1 cellular context compared by ENCODE assay signal in the genomic region with DNA sequence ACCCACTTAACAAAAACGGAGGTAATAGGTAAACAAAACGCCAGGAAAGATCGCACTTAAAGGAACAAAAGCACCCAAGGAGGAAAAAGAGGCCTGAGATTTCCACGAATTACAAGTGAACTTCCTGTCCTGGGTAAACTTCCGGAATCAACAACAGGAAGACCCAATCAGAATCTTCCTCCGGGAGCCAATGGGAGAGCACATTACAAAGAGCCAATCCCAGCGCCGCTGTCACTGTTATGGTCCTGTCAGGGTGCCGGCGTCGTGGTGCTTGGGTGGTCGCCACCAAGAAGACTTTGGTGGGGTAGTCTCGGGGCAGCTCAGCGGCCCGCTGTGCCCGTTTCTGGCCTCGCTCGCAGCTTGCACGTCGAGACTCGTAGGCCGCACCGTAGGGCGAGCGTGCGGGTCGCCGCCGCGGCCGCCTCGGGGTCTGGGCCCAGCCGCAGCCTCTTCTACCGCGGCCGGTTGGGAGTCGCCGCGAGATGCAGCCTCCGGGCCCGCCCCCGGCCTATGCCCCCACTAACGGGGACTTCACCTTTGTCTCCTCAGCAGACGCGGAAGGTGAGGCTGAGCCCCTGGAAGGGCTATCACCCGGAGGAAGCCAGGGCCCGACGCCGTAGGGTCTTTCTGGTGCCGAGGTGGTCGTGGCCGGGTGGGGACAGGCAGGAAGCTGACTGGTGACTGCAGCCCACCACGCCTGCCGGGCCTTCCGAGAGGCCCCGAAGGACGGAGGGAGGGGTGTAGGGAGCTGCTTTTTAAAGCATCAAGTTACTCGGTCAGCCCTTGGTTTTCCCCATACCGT.
TF ChIP-seq lines count a peak whose summit lies in the region.

TSS of gene YIPF4 (plus strand) at position 231 of the 802 bp plus-strand sequence. CDS start at position 483, 252 bp downstream.

TF ChIP-seq in HepG2, 621 proteins besides CTCF, POLR2A, EP300 and RAD21 (continued from another document and continues in another):
- TF ChIP-seq ZNF512 (CRISPR knock-in tag; IDR thresholded peaks at IDR 0.05): peak; percentile 47; the same call in 1 of the 2 replicates
- TF ChIP-seq TBX3 (IDR thresholded peaks at IDR 0.05; ENCODE audit: borderline replicate concordance): peak; percentile 74; the same call in 1 of the 2 replicates
- TF ChIP-seq, protein P1, sequence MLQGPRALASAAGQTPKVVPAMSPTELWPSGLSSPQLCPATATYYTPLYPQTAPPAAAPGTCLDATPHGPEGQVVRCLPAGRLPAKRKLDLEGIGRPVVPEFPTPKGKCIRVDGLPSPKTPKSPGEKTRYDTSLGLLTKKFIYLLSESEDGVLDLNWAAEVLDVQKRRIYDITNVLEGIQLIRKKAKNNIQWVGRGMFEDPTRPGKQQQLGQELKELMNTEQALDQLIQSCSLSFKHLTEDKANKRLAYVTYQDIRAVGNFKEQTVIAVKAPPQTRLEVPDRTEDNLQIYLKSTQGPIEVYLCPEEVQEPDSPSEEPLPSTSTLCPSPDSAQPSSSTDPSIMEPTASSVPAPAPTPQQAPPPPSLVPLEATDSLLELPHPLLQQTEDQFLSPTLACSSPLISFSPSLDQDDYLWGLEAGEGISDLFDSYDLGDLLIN (CRISPR knock-in tag; IDR thresholded peaks at IDR 0.05; ENCODE audit: borderline replicate concordance): peak; percentile 21; the same call in 1 of the 2 replicates
- 0 out of 2 replicates have a peak, but pooled peaks have one; percentile 41 for TF ChIP-seq FLYWCH1 (CRISPR knock-in tag; IDR thresholded peaks at IDR 0.05)
- TF ChIP-seq ZFP82 (CRISPR knock-in tag; IDR thresholded peaks at IDR 0.05; ENCODE audit: borderline replicate concordance): peak; percentile 78; the same call in 1 of the 2 replicates
- no peak for TF ChIP-seq CBX2 (IDR thresholded peaks at IDR 0.05; ENCODE audit: low read depth, low read length)
- TF ChIP-seq CBX2 (CRISPR knock-in tag; IDR thresholded peaks at IDR 0.05; ENCODE audit: low read depth): no peak
- TF ChIP-seq JDP2 (CRISPR knock-in tag; IDR thresholded peaks at IDR 0.05; ENCODE audit: borderline replicate concordance): no peak
- peak; percentile 86 for TF ChIP-seq THAP11 (CRISPR knock-in tag; IDR thresholded peaks at IDR 0.05)
- no peak for TF ChIP-seq U2AF2 (IDR thresholded peaks at IDR 0.05; ENCODE audit: low read depth, low read length)
- TF ChIP-seq MAFG (CRISPR knock-in tag; IDR thresholded peaks at IDR 0.05): no peak
- peak; percentile 40; the same call in 1 of the 2 replicates for TF ChIP-seq FOSL2 (CRISPR knock-in tag; IDR thresholded peaks at IDR 0.05)
- TF ChIP-seq ZNF672 (CRISPR knock-in tag; IDR thresholded peaks at IDR 0.05): no peak
- no peak; the same call in none of the 2 replicates for TF ChIP-seq ATF7-NPFF (CRISPR knock-in tag; IDR thresholded peaks at IDR 0.05; ENCODE audit: low read depth)
- TF ChIP-seq, protein P2, sequence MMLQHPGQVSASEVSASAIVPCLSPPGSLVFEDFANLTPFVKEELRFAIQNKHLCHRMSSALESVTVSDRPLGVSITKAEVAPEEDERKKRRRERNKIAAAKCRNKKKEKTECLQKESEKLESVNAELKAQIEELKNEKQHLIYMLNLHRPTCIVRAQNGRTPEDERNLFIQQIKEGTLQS (CRISPR knock-in tag; IDR thresholded peaks at IDR 0.05): no peak; the same call in 1 of the 2 replicates
- 0 out of 2 replicates have a peak, but pooled peaks have one; percentile 49 for TF ChIP-seq ZNF33A (CRISPR knock-in tag; IDR thresholded peaks at IDR 0.05; ENCODE audit: borderline replicate concordance)
- TF ChIP-seq ZSCAN30 (CRISPR knock-in tag; IDR thresholded peaks at IDR 0.05): peak; percentile 67; the same call in 1 of the 2 replicates
- peak; percentile 93 for TF ChIP-seq RFXANK (CRISPR knock-in tag; IDR thresholded peaks at IDR 0.05)
- no peak for TF ChIP-seq MED8 (CRISPR knock-in tag; IDR thresholded peaks at IDR 0.05; ENCODE audit: insufficient replicate concordance)
- TF ChIP-seq, protein P3, sequence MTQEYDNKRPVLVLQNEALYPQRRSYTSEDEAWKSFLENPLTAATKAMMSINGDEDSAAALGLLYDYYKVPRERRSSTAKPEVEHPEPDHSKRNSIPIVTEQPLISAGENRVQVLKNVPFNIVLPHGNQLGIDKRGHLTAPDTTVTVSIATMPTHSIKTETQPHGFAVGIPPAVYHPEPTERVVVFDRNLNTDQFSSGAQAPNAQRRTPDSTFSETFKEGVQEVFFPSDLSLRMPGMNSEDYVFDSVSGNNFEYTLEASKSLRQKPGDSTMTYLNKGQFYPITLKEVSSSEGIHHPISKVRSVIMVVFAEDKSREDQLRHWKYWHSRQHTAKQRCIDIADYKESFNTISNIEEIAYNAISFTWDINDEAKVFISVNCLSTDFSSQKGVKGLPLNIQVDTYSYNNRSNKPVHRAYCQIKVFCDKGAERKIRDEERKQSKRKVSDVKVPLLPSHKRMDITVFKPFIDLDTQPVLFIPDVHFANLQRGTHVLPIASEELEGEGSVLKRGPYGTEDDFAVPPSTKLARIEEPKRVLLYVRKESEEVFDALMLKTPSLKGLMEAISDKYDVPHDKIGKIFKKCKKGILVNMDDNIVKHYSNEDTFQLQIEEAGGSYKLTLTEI (CRISPR knock-in tag; conservative IDR thresholded peaks at IDR 0.05): no peak
- TF ChIP-seq ZBTB1 (CRISPR knock-in tag; IDR thresholded peaks at IDR 0.05; ENCODE audit: borderline replicate concordance): no peak
- TF ChIP-seq, protein P4, sequence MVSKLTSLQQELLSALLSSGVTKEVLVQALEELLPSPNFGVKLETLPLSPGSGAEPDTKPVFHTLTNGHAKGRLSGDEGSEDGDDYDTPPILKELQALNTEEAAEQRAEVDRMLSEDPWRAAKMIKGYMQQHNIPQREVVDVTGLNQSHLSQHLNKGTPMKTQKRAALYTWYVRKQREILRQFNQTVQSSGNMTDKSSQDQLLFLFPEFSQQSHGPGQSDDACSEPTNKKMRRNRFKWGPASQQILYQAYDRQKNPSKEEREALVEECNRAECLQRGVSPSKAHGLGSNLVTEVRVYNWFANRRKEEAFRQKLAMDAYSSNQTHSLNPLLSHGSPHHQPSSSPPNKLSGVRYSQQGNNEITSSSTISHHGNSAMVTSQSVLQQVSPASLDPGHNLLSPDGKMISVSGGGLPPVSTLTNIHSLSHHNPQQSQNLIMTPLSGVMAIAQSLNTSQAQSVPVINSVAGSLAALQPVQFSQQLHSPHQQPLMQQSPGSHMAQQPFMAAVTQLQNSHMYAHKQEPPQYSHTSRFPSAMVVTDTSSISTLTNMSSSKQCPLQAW (CRISPR knock-in tag; IDR thresholded peaks at IDR 0.05): no peak
- TF ChIP-seq SIX1 (CRISPR knock-in tag; IDR thresholded peaks at IDR 0.05; ENCODE audit: borderline replicate concordance): no peak
- 0 out of 2 replicates have a peak, but pooled peaks have one; percentile 13 for TF ChIP-seq BHLHE40 (IDR thresholded peaks at IDR 0.05; ENCODE audit: low read length)
- TF ChIP-seq, protein P5, sequence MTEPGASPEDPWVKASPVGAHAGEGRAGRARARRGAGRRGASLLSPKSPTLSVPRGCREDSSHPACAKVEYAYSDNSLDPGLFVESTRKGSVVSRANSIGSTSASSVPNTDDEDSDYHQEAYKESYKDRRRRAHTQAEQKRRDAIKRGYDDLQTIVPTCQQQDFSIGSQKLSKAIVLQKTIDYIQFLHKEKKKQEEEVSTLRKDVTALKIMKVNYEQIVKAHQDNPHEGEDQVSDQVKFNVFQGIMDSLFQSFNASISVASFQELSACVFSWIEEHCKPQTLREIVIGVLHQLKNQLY (CRISPR knock-in tag; IDR thresholded peaks at IDR 0.05): 0 out of 2 replicates have a peak, but pooled peaks have one; percentile 7
- TF ChIP-seq ZNF446 (CRISPR knock-in tag; IDR thresholded peaks at IDR 0.05): peak; percentile 76
- TF ChIP-seq TBL1XR1 (IDR thresholded peaks at IDR 0.05; ENCODE audit: borderline replicate concordance, low read length, partially characterized antibody): peak; percentile 45
- TF ChIP-seq ZNF777 (CRISPR knock-in tag; IDR thresholded peaks at IDR 0.05): peak; percentile 73
- 0 out of 2 replicates have a peak, but pooled peaks have one; percentile 60 for TF ChIP-seq ZNF569 (CRISPR knock-in tag; IDR thresholded peaks at IDR 0.05; ENCODE audit: borderline replicate concordance)
- peak; percentile 27; the same call in 1 of the 2 replicates for TF ChIP-seq RARA (CRISPR knock-in tag; IDR thresholded peaks at IDR 0.05)
- peak; percentile 95 for TF ChIP-seq ASH2L (IDR thresholded peaks at IDR 0.05; ENCODE audit: insufficient read length, low read depth, low read length)
- TF ChIP-seq, protein P6, sequence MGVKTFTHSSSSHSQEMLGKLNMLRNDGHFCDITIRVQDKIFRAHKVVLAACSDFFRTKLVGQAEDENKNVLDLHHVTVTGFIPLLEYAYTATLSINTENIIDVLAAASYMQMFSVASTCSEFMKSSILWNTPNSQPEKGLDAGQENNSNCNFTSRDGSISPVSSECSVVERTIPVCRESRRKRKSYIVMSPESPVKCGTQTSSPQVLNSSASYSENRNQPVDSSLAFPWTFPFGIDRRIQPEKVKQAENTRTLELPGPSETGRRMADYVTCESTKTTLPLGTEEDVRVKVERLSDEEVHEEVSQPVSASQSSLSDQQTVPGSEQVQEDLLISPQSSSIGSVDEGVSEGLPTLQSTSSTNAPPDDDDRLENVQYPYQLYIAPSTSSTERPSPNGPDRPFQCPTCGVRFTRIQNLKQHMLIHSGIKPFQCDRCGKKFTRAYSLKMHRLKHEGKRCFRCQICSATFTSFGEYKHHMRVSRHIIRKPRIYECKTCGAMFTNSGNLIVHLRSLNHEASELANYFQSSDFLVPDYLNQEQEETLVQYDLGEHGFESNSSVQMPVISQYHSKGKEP (CRISPR knock-in tag; IDR thresholded peaks at IDR 0.05): peak; percentile 66; the same call in 1 of the 2 replicates
- TF ChIP-seq ZNF512B (CRISPR knock-in tag; IDR thresholded peaks at IDR 0.05; ENCODE audit: borderline replicate concordance): no peak
- peak; percentile 79; the same call in 1 of the 2 replicates for TF ChIP-seq ZNF354B (CRISPR knock-in tag; IDR thresholded peaks at IDR 0.05)
- TF ChIP-seq ZMYM2 (CRISPR knock-in tag; IDR thresholded peaks at IDR 0.05): no peak
- TF ChIP-seq KDM2A (CRISPR knock-in tag; IDR thresholded peaks at IDR 0.05; ENCODE audit: borderline replicate concordance, low read depth): peak; percentile 82
- no peak for TF ChIP-seq ELF4 (CRISPR knock-in tag; IDR thresholded peaks at IDR 0.05; ENCODE audit: borderline replicate concordance)
- no peak for TF ChIP-seq SRSF9 (IDR thresholded peaks at IDR 0.05; ENCODE audit: borderline replicate concordance, insufficient read depth, low read depth, low read length, poor library complexity, severe bottlenecking)
- TF ChIP-seq ZFP37 (CRISPR knock-in tag; IDR thresholded peaks at IDR 0.05; ENCODE audit: borderline replicate concordance): peak; percentile 70; the same call in 1 of the 2 replicates
- TF ChIP-seq ZNF841 (CRISPR knock-in tag; IDR thresholded peaks at IDR 0.05; ENCODE audit: borderline replicate concordance): no peak
- TF ChIP-seq DR1 (CRISPR knock-in tag; IDR thresholded peaks at IDR 0.05): peak; percentile 72
